Comparison of ENCODE assay signal across 23 cellular contexts in the genomic region with DNA sequence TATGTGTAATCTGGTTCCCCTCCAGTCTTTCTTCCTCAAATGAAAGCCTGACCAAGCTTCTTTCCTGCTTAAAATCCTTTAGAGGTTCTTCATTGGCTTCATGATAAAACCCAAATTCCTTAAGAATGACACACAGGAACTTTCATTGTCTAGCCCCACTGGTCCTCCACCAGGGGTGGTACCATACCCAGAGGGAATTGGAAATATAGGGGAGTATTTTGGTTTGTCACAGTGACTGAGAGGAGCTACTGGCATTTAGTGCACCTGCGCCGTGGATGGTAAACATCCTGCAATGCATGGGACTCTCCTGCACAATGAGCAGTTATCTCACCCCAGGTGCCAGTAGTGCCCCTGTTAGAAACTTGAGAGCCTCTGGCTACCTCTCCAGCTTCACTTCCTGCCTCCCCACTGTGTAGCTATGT. TPM values are rescaled to one million over a fixed set of nuclear protein-coding genes. Genes with fewer than 3 reads are reported as not detected.
DNase-seq lines count a peak whose midpoint lies in the region; ATAC-seq and TF ChIP-seq lines count a peak whose summit lies in the region.
"Had no signal": no experiment of that assay in that cellular context is flagged by ENCODE, and none has a peak within 500 bp of the region (broad histone marks: within the 10 kb centered on the region; RNA-seq: fewer than 3 reads in every experiment).

No MANE protein-coding gene starts in this region.

- H3K27me3 ChIP-seq in RWPE2 (ENCODE audit: insufficient read depth, poor library complexity, severe bottlenecking): no peaks in the 10 kb centered on the region
- no peaks in the 10 kb centered on the region for H3K27me3 ChIP-seq in psoas muscle (ENCODE audit: insufficient read depth in 3 of 3, low read length in 2 of 3)
- H3K27me3 ChIP-seq: cardiac muscle cell, heart left ventricle, transverse colon had no signal

- intact Hi-C loops in psoas muscle (cut with DNase I): no loop called here
- intact Hi-C loops in sciatic nerve (cut with DNase I): no loop called here
- intact Hi-C loops in Right ventricle myocardium superior (cut with DNase I): no loop called here

- H3K27ac ChIP-seq in RWPE2 (ENCODE audit: poor library complexity, severe bottlenecking) (peak overlapping the region; percentile 11), psoas muscle (no peak overlapping the region)
- H3K27ac ChIP-seq: C4-2B, cardiac muscle cell, heart left ventricle, transverse colon had no signal

- WGBS in psoas muscle, 3 donors: 96 to 100% (median 97%) methylated on average over 2 of the region's 2 CpGs

- ATAC-seq in RWPE2 (ENCODE audit: low read depth) (peak; percentile 40; the same call in 2 of the 3 replicates), psoas muscle (no peak), sciatic nerve (no peak), Right ventricle myocardium superior (ENCODE audit: poor library complexity) (no peak)
- ATAC-seq: esophagus mucosa, heart left ventricle had no signal

- H3K4me1 ChIP-seq in RWPE2 (ENCODE audit: insufficient read depth, poor library complexity, severe bottlenecking) (no peaks in the 10 kb centered on the region), psoas muscle (no peaks in the 10 kb centered on the region)
- H3K4me1 ChIP-seq: heart left ventricle, transverse colon had no signal

- TF ChIP-seq CTCF in RWPE2 (IDR thresholded peaks at IDR 0.05; ENCODE audit: poor library complexity, severe bottlenecking) (no peak), psoas muscle (IDR thresholded peaks at IDR 0.05) (no peak)

- peaks cover 93% of the 10 kb centered on the region for H3K36me3 ChIP-seq in RWPE2 (ENCODE audit: low read depth)
- H3K36me3 ChIP-seq in psoas muscle (ENCODE audit: insufficient read depth in 1 of 2, low read depth in 1 of 2): peaks cover 0 to 11% of the 10 kb centered on the region in 2 donors
- H3K36me3 ChIP-seq: cardiac muscle cell had no signal

- H3K4me3 ChIP-seq in RWPE2 (ENCODE audit: severe bottlenecking) (no peak overlapping the region), psoas muscle (no peak overlapping the region)
- H3K4me3 ChIP-seq: cardiac muscle cell, heart left ventricle, transverse colon had no signal

- H3K9me3 ChIP-seq in RWPE2 (ENCODE audit: severe bottlenecking) (no peaks in the 10 kb centered on the region), psoas muscle (no peaks in the 10 kb centered on the region)
- H3K9me3 ChIP-seq: heart left ventricle, SK-N-SH, transverse colon had no signal

- peak; percentile 55 for DNase-seq in EH (ENCODE audit: low read depth)
- peak; percentile 24 for DNase-seq in HS-27A (ENCODE audit: low read depth)
- no peak for DNase-seq in RWPE2 (ENCODE audit: low spot score)
- peak; percentile 44 for DNase-seq in iPS DF 4.7 (ENCODE audit: extremely low read depth, low spot score)
- no peak for DNase-seq in stimulated activated CD4-positive, alpha-beta T cell treated with anti-CD3 and anti-CD28 coated beads, Interleukin-2, amount 100 ng/mL, for 48 hours
- DNase-seq in psoas muscle: no peak
- DNase-seq in sciatic nerve (ENCODE audit: low spot score): no peak
- DNase-seq in Right ventricle myocardium superior: no peak
- DNase-seq: activated CD4-positive, alpha-beta T cell treated with anti-CD3 and anti-CD28 coated beads, Interleukin-2, amount 10 ng/mL, durations not matched to agents 24 days and 14 days; activated T-cell treated with anti-CD3 and anti-CD28 coated beads for 4 hours; DMS153; heart left ventricle; kidney; NCI-H2081; NCI-H524; SK-N-SH; stimulated activated naive CD4-positive, alpha-beta T cell treated with Interleukin-2 at 50 U/mL for 16 hours; transverse colon had no signal

RNA-seq across cellular contexts. Expression of gene ZWILCH, which starts 10.8 kb away (rescaled TPM):
- total RNA-seq in psoas muscle: 1 to 10 TPM; 2.2 to 4.2 (median 2.6) TPM
- polyA plus RNA-seq in psoas muscle: 1 to 10 TPM; 1.5 to 4.5 (median 2.9) TPM
- 3.9 TPM for total RNA-seq in sciatic nerve
- total RNA-seq in Right ventricle myocardium superior: 2.5 TPM

RNA-seq across cellular contexts. Expression of gene RPL4, which starts 11.3 kb away (rescaled TPM):
- total RNA-seq in psoas muscle (1,000 to 10,000 TPM; 1,435 to 2,180 (median 2,033) TPM), sciatic nerve (1,631 TPM), Right ventricle myocardium superior (1,324 TPM)
- 1,000 to 10,000 TPM; 2,343 to 3,153 (median 2,635) TPM for polyA plus RNA-seq in psoas muscle

RNA-seq across cellular contexts. Expression of gene SNAPC5, which starts 18.4 kb away (rescaled TPM):
- total RNA-seq in psoas muscle (10 to 100 TPM; 32.7 to 50.3 (median 33.4) TPM), sciatic nerve (20.2 TPM), Right ventricle myocardium superior (39.6 TPM)
- 10 to 100 TPM; 34.7 to 86.0 (median 51.8) TPM for polyA plus RNA-seq in psoas muscle

RNA-seq across cellular contexts. Expression of gene LCTL, which starts 49.9 kb away (rescaled TPM):
- total RNA-seq in psoas muscle (not detected), sciatic nerve (19.6 TPM), Right ventricle myocardium superior (not detected)
- polyA plus RNA-seq in psoas muscle: not detected
- total RNA-seq: activated CD4-positive, alpha-beta T cell treated with anti-CD3 and anti-CD28 coated beads, Interleukin-2, amount 10 ng/mL, durations not matched to agents 24 days and 14 days; esophagus mucosa; heart left ventricle; kidney; mesenteric fat pad; pulmonary artery endothelial cell; transverse colon had no signal
- polyA plus RNA-seq: heart left ventricle had no signal

Comparison
In these comparisons a context has a peak if more than half of its experiments do, and no peak if none do; other contexts are left out.
1. DNase-seq: peak in EH (single experiment), HS-27A (single experiment) and iPS DF 4.7 (single experiment); none in RWPE2 (single experiment), stimulated activated CD4-positive, alpha-beta T cell treated with anti-CD3 and anti-CD28 coated beads, Interleukin-2, amount 100 ng/mL, for 48 hours (0 of 2), psoas muscle (0 of 2), sciatic nerve (single experiment) and Right ventricle myocardium superior (single experiment).